ENCODE assay signal across 21 cellular contexts in the genomic region with DNA sequence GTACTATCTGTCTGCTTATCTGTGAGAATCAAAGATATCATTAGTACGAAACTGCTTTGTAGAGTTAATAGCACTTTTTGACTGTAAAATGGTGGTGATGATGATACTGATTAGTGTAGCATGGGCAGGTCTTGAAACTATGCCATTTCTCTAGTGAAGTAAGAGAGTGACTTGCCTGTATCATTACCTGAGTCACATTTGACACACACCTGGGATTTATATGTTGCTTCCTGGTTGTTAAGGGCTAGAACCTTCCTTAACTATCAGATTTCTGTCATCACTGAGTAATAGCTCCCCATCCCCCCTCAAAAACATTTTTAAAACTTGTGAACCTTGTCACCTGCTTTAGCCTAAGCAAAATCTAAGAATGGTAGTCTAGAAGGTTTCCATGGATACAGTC.
"Had no signal": no experiment of that assay in that cellular context is flagged by ENCODE, and none has a peak within 500 bp of the region (broad histone marks: within the 10 kb centered on the region; RNA-seq: fewer than 3 reads in every experiment).

No MANE protein-coding gene starts in this region.

- DNase-seq: activated CD4-positive, alpha-beta T cell treated with anti-CD3 and anti-CD28 coated beads, Interleukin-2, amount 10 ng/mL, durations not matched to agents 24 days and 14 days; activated CD4-positive, alpha-beta T cell treated with anti-CD3 and anti-CD28 coated beads, Interleukin-2, amount 50 U/mL, for 4 hours; activated CD8-positive, alpha-beta T cell treated with anti-CD3 and anti-CD28 coated beads for 36 hours; activated gamma-delta T cell; activated naive CD4-positive, alpha-beta T cell treated with Interleukin-2 at 50 U/mL for 16 hours; activated naive CD8-positive, alpha-beta T cell treated with anti-CD3 and anti-CD28 coated beads, Interleukin-2, amount 10 ng/mL, durations not matched to agents 7 days and 5 days; activated T-cell treated with anti-CD3 and anti-CD28 coated beads, Interleukin-2, amount 50 U/mL, for 24 hours; body of pancreas; central memory CD4-positive, alpha-beta T cell; Karpas-422; NCI-H1105; NCI-H1417 treated with DMSO at 0.1 percent for 48 hours; NCI-H187 treated with DMSO at 0.1 percent for 48 hours; NCI-H2081; NCI-H2171 treated with DMSO at 0.1 percent for 48 hours; NCI-H2227 treated with DMSO at 0.1 percent for 48 hours; NCI-H524 treated with DMSO at 0.1 percent for 48 hours; SHP77 treated with DMSO at 0.1 percent for 48 hours; SK-N-SH had no signal

- H3K4me3 ChIP-seq: body of pancreas, SJSA1 had no signal

- H3K4me2 ChIP-seq: SK-N-SH had no signal

- H3K9me3 ChIP-seq: body of pancreas, SJSA1, SK-N-SH had no signal

- H3K36me3 ChIP-seq: SJSA1 had no signal

- H3K27me3 ChIP-seq: body of pancreas, SJSA1 had no signal

- ATAC-seq: activated CD8-positive, alpha-beta T cell treated with anti-CD3 and anti-CD28 coated beads for 36 hours; body of pancreas; Panc1 had no signal

- H3K4me1 ChIP-seq: body of pancreas, SJSA1 had no signal

- H3K9ac ChIP-seq: SK-N-SH had no signal

- H3K27ac ChIP-seq: body of pancreas, SJSA1 had no signal
